ENCODE assay signal across 8 cellular contexts in the genomic region with DNA sequence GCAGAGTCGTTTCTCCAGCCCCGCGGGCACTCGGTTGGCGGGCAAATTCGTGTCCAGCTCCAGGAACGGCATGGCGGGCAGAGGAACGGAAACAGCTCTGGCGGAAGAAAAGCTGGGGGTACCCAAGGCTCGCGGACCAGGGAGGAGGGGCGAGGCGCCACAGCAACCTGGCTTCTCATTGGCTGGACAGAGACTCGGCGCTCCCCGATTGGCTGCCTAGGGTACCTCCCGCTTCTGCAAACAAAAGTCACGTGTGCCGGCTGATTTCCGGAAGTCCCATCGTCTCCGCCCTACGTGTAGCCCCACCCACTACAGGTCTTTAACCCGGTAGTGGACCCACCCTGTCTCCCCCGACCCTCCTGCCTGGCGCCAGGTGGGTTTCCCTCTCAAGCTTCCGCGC. TPM values are rescaled to one million over a fixed set of nuclear protein-coding genes. Genes with fewer than 3 reads are reported as not detected.
DNase-seq lines count a peak whose midpoint lies in the region; ATAC-seq, FAIRE-seq and TF ChIP-seq lines count a peak whose summit lies in the region.
"Not testable (repeated sequence)": the region's sequence is repeated elsewhere in the genome, so short reads cannot be mapped to it uniquely, and the experiment has no call there.

A gene (minus strand): TSS at position 99 of the 400 bp plus-strand sequence. CDS start 27 bp downstream, at position 72.

- H3K9ac ChIP-seq in colonic mucosa (ENCODE audit: low read depth in 2 of 2, low read length in 2 of 2) = not testable (repeated sequence)

- WGBS in prostate gland = no CpG with 5 or more reads among the region's 29 CpGs

- not testable (repeated sequence) for H3K27ac ChIP-seq in colonic mucosa, prostate gland

- not testable (repeated sequence) for H3K27me3 ChIP-seq in colonic mucosa; prostate gland (replicated peaks; ENCODE audit: insufficient read depth)

- H3K9me3 ChIP-seq in colonic mucosa, prostate gland: not testable (repeated sequence)

- FAIRE-seq in A204.1 (lab: Jason Lieb, UNC) = peak; percentile 90
- peak; percentile 99 for FAIRE-seq in islet of Langerhans (lab: Jason Lieb, UNC)

- ATAC-seq in GM19043 (IDR thresholded peaks at IDR 0.05; ENCODE audit: low read depth, unreplicated experiment) = peak; percentile 93
- ATAC-seq in HG02571 (IDR thresholded peaks at IDR 0.05; ENCODE audit: unreplicated experiment) = peak; percentile 86
- peak; percentile 88 for ATAC-seq in HG03439 (IDR thresholded peaks at IDR 0.05; ENCODE audit: unreplicated experiment)

- H3K4me1 ChIP-seq in colonic mucosa; prostate gland (replicated peaks): not testable (repeated sequence)

- intact Hi-C loops in T-helper 2 cell treated with Interferon-gamma antibody and Interleukin-4, amounts not matched to agents 100 ng/mL and 5 ng/mL, for 36 hours (cut with micrococcal nuclease); colonic mucosa (cut with DNase I): not testable (repeated sequence)
- intact Hi-C loops in prostate gland (cut with DNase I) = loop anchor here (5.0 kb wide), 1 partner anchor 47 kb away; no protein-coding TSS in a partner anchor

- not testable (repeated sequence) for TF ChIP-seq CTCF in colonic mucosa (IDR thresholded peaks at IDR 0.05); prostate gland (IDR thresholded peaks at IDR 0.05)

- H3K36me3 ChIP-seq in colonic mucosa, prostate gland: not testable (repeated sequence)

- not testable (repeated sequence) for DNase-seq in colonic mucosa; prostate gland (ENCODE audit: low spot score)

- not testable (repeated sequence) for TF ChIP-seq POLR2A in prostate gland (IDR thresholded peaks at IDR 0.05)

- not testable (repeated sequence) for H3K4me3 ChIP-seq in colonic mucosa, prostate gland

RNA-seq across cellular contexts. Expression of the gene that starts here (rescaled TPM):
- total RNA-seq in T-helper 2 cell treated with Interferon-gamma antibody and Interleukin-4, amounts not matched to agents 100 ng/mL and 5 ng/mL, for 36 hours = 114 and 117 TPM in 2 replicates
- total RNA-seq in colonic mucosa (100 to 1,000 TPM; 291 to 328 TPM), prostate gland (100 to 1,000 TPM; 131 to 285 TPM)
